Comparison of ENCODE assay signal across 1 cellular context in genomic region chr4:61740950-61741638, GRCh38.
TF ChIP-seq lines count a peak whose summit lies in the region.

No MANE protein-coding gene starts in this region.

TF ChIP-seq in WTC11, 78 proteins besides CTCF, POLR2A, EP300 and RAD21 (continued from another document):
- TF ChIP-seq IRF2 (CRISPR knock-in tag; IDR thresholded peaks at IDR 0.05; ENCODE audit: borderline replicate concordance, low read depth) (no peak), ZNF416 (CRISPR knock-in tag; IDR thresholded peaks at IDR 0.05) (no peak), GRHL2 (CRISPR knock-in tag; IDR thresholded peaks at IDR 0.05; ENCODE audit: insufficient replicate concordance, severe bottlenecking) (no peak)
